Comparison of ENCODE assay signal across 20 cellular contexts in the genomic region with DNA sequence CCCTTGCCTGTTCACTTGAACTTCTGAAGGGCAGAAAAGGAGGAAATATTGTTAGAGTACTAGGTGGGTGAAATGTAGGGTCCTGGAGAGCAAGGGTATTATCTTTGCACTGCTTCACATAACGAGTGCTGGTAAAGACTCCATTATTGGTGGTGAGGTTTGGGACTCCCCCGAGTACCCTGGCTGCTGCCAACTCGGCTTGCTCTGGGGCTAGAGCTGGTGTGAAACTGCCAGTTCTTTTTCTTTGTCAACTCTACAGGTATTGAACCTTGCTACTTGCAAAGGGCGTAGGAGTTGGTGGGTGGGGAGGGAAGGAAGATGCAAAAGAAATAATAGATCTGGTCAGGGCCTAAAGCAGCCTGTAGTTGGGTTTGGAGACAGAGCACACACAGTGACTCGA.
"Had no signal": no experiment of that assay in that cellular context is flagged by ENCODE, and none has a peak within 500 bp of the region (broad histone marks: within the 10 kb centered on the region; RNA-seq: fewer than 3 reads in every experiment).

No MANE protein-coding gene starts in this region.

- H3K4me3 Mint-ChIP-seq: natural killer cell treated with Interleukin-12 subunit alpha and Interleukin-12 subunit beta and Interleukin-15 and Interleukin-18, amount 100 ng/mL, for 72 hours; neural progenitor cell had no signal

- H3K9me3 ChIP-seq: colonic mucosa, lower lobe of right lung, ovary, right atrium auricular region, suprapubic skin, tibial artery, upper lobe of left lung, vagina had no signal

- H3K4me1 Mint-ChIP-seq: neural progenitor cell had no signal

- H3K36me3 ChIP-seq: colonic mucosa, lower lobe of right lung, neural progenitor cell, ovary, right atrium auricular region, suprapubic skin, tibial artery, upper lobe of left lung, vagina had no signal

- H3K27ac ChIP-seq: colonic mucosa, foreskin keratinocyte, lower lobe of right lung, neural progenitor cell, ovary, right atrium auricular region, suprapubic skin, tibial artery, upper lobe of left lung, vagina had no signal

- H3K4me3 ChIP-seq: colonic mucosa, lower lobe of right lung, neural progenitor cell, ovary, right atrium auricular region, suprapubic skin, tibial artery, upper lobe of left lung, vagina had no signal

- H3K27ac Mint-ChIP-seq: natural killer cell treated with Interleukin-12 subunit alpha and Interleukin-12 subunit beta and Interleukin-15 and Interleukin-18, amount 100 ng/mL, for 72 hours; neural progenitor cell had no signal

- ATAC-seq: foreskin keratinocyte; lower lobe of right lung; natural killer cell treated with Interleukin-12 subunit alpha and Interleukin-12 subunit beta and Interleukin-15 and Interleukin-18, amount 100 ng/mL, for 72 hours; stimulated activated naive CD8-positive, alpha-beta T cell treated with anti-CD3 and anti-CD28 coated beads, Interleukin-15, Interleukin-2, amounts not matched to agents 100 U/mL and 50 U/mL, for 24 hours had no signal

- H3K27me3 ChIP-seq: colonic mucosa, neural progenitor cell, ovary, right atrium auricular region, suprapubic skin, tibial artery, upper lobe of left lung, vagina had no signal

- DNase-seq: colonic mucosa; dermis blood vessel endothelial cell; foreskin keratinocyte; hippocampal formation; kidney glomerular epithelial cell; lower lobe of right lung; mesenchymal stem cell; midbrain; nucleus accumbens; ovary; small intestine; stimulated activated CD4-positive, alpha-beta T cell treated with anti-CD3 and anti-CD28 coated beads, Interleukin-12 subunit alpha, Interleukin-12 subunit beta, amount 100 ng/mL, for 4 hours; stimulated activated naive CD8-positive, alpha-beta T cell treated with anti-CD3 and anti-CD28 coated beads, Interleukin-15, Interleukin-2, amounts not matched to agents 100 U/mL and 50 U/mL, for 24 hours; tibial artery; upper lobe of left lung had no signal

- H3K36me3 Mint-ChIP-seq: natural killer cell treated with Interleukin-12 subunit alpha and Interleukin-12 subunit beta and Interleukin-15 and Interleukin-18, amount 100 ng/mL, for 72 hours; neural progenitor cell had no signal

- H3K4me1 ChIP-seq: colonic mucosa, foreskin keratinocyte, suprapubic skin, tibial artery, vagina had no signal

- H3K9me3 Mint-ChIP-seq: natural killer cell treated with Interleukin-12 subunit alpha and Interleukin-12 subunit beta and Interleukin-15 and Interleukin-18, amount 100 ng/mL, for 72 hours; neural progenitor cell had no signal
